34 cellular contexts compared by ENCODE assay signal in genomic region chr6:47005486-47005885, GRCh38. TPM values are rescaled to one million over a fixed set of nuclear protein-coding genes. Genes with fewer than 3 reads are reported as not detected.
"Had no signal": no experiment of that assay in that cellular context is flagged by ENCODE, and none has a peak within 500 bp of the region (broad histone marks: within the 10 kb centered on the region; RNA-seq: fewer than 3 reads in every experiment).

No MANE protein-coding gene starts in this region.

- H3K36me3 ChIP-seq: MG63 had no signal

- H3K9me3 ChIP-seq: MG63 had no signal

- DNase-seq: Karpas-422, Kasumi-1, MG63, MM.1S, MV-4-11, NCI-H1048, NCI-H1092, NCI-H1092 treated with DMSO at 0.1 percent for 48 hours, NCI-H1417, NCI-H1417 treated with DMSO at 0.1 percent for 48 hours, NCI-H1436, NCI-H1436 treated with DMSO at 0.1 percent for 48 hours, NCI-H146, NCI-H1694, NCI-H1694 treated with DMSO at 0.1 percent for 48 hours, NCI-H187, NCI-H187 treated with DMSO at 0.1 percent for 48 hours, NCI-H1930, NCI-H2029, NCI-H2029 treated with DMSO at 0.1 percent for 48 hours, NCI-H2081, NCI-H2081 treated with DMSO at 0.1 percent for 48 hours, NCI-H2107, NCI-H2171, NCI-H2171 treated with DMSO at 0.1 percent for 48 hours, NCI-H2227 treated with DMSO at 0.1 percent for 48 hours, NCI-H226, NCI-H345, NCI-H446, NCI-H446 treated with DMSO at 0.1 percent for 48 hours, NCI-H510A, NCI-H510A treated with DMSO at 0.1 percent for 48 hours had no signal

- H3K27me3 ChIP-seq: MG63 had no signal

- H3K4me3 ChIP-seq: MG63 had no signal

RNA-seq across cellular contexts. Expression of gene ADGRF1, which starts 36.6 kb away (rescaled TPM):
- total RNA-seq: LHCN-M2, NCI-H460 had no signal
